ENCODE assay signal across 1 cellular context in the genomic region with DNA sequence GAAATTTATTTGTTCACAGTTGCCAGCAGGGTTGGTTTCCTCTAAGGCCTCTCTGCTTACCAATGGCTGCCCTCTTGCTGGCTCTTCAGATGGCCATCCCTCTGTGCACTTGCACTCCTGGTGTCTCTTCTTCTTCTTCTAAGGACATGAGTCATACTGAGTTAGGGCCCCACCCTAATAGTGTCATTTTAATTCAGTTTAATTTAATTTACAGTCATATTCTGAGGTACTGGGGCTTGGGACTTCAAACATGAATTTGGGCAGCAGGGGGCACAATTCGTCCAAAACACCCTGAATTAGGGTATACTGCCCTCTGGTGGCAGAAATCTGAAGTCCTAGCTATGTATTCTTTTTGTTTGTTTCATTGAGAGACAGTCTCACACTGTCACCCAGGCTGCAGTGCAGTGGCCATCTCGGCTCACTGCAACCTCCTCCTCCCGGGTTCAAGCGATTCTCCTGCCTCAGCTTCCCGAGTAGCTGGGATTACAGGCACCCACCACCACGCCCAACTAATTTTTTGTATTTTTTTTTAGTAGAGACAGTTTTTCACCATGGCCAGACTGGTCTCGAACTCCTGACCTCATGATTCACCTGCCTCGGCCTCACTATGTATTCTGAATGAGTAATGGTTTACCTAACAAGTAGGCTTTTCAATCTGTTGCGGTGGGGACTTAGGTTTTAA.
A peak's percentile ranks its signal among the peaks of the same experiment; 100 is the strongest.
TF ChIP-seq lines count a peak whose summit lies in the region.

No MANE protein-coding gene starts in this region.

TF ChIP-seq in GM12878, 131 proteins besides CTCF, POLR2A, EP300 and RAD21 (continued from another document):
- TF ChIP-seq, protein P1, sequence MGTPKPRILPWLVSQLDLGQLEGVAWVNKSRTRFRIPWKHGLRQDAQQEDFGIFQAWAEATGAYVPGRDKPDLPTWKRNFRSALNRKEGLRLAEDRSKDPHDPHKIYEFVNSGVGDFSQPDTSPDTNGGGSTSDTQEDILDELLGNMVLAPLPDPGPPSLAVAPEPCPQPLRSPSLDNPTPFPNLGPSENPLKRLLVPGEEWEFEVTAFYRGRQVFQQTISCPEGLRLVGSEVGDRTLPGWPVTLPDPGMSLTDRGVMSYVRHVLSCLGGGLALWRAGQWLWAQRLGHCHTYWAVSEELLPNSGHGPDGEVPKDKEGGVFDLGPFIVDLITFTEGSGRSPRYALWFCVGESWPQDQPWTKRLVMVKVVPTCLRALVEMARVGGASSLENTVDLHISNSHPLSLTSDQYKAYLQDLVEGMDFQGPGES (IDR thresholded peaks at IDR 0.05) = peak; percentile 44; the same call in 1 of the 2 replicates
- TF ChIP-seq BRCA1 (IDR thresholded peaks at IDR 0.05; ENCODE audit: low read depth, low read length) (no peak), ELK1 (IDR thresholded peaks at IDR 0.05; ENCODE audit: low read depth, low read length) (no peak), ZNF592 (IDR thresholded peaks at IDR 0.05) (peak; percentile 91), RB1 (IDR thresholded peaks at IDR 0.05; ENCODE audit: borderline replicate concordance) (peak; percentile 72; the same call in 1 of the 2 replicates), EGR1 (IDR thresholded peaks at IDR 0.05; ENCODE audit: borderline replicate concordance in 1 of 2, low read depth in 2 of 2, low read length in 2 of 2) (no peak), JUNB (IDR thresholded peaks at IDR 0.05) (no peak), BMI1 (IDR thresholded peaks at IDR 0.05; ENCODE audit: borderline replicate concordance) (no peak), RAD51 (IDR thresholded peaks at IDR 0.05) (no peak), SKIL (IDR thresholded peaks at IDR 0.05; ENCODE audit: low read depth, poor library complexity, severe bottlenecking) (peak; percentile 32), NR2C2 (IDR thresholded peaks at IDR 0.05; ENCODE audit: borderline replicate concordance, control insufficient read depth, insufficient read length, low read depth) (no peak), MAX (IDR thresholded peaks at IDR 0.05; ENCODE audit: low read depth, low read length) (no peak), POLR2AphosphoS2 (IDR thresholded peaks at IDR 0.05; ENCODE audit: low read depth, low read length) (no peak), IKZF1 (conservative IDR thresholded peaks at IDR 0.05) (no peak), ZNF24 (IDR thresholded peaks at IDR 0.05) (no peak), MEF2B (IDR thresholded peaks at IDR 0.05; ENCODE audit: partially characterized antibody, poor library complexity, severe bottlenecking) (no peak), NFYA (IDR thresholded peaks at IDR 0.05; ENCODE audit: borderline replicate concordance, low read depth, low read length) (no peak), NBN (IDR thresholded peaks at IDR 0.05) (0 out of 2 replicates have a peak, but pooled peaks have one; percentile 39), WRNIP1 (IDR thresholded peaks at IDR 0.05; ENCODE audit: borderline replicate concordance, low read depth, low read length) (no peak), PRDM15 (CRISPR knock-in tag; IDR thresholded peaks at IDR 0.05) (no peak), SMC3 (IDR thresholded peaks at IDR 0.05; ENCODE audit: borderline replicate concordance, low read length) (peak; percentile 80)
- TF ChIP-seq, protein P2, sequence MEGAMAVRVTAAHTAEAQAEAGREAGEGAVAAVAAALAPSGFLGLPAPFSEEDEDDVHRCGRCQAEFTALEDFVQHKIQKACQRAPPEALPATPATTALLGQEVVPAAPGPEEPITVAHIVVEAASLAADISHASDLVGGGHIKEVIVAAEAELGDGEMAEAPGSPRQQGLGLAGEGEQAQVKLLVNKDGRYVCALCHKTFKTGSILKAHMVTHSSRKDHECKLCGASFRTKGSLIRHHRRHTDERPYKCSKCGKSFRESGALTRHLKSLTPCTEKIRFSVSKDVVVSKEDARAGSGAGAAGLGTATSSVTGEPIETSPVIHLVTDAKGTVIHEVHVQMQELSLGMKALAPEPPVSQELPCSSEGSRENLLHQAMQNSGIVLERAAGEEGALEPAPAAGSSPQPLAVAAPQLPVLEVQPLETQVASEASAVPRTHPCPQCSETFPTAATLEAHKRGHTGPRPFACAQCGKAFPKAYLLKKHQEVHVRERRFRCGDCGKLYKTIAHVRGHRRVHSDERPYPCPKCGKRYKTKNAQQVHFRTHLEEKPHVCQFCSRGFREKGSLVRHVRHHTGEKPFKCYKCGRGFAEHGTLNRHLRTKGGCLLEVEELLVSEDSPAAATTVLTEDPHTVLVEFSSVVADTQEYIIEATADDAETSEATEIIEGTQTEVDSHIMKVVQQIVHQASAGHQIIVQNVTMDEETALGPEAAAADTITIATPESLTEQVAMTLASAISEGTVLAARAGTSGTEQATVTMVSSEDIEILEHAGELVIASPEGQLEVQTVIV (IDR thresholded peaks at IDR 0.05; ENCODE audit: borderline replicate concordance, partially characterized antibody) = no peak
- TF ChIP-seq, protein P3, sequence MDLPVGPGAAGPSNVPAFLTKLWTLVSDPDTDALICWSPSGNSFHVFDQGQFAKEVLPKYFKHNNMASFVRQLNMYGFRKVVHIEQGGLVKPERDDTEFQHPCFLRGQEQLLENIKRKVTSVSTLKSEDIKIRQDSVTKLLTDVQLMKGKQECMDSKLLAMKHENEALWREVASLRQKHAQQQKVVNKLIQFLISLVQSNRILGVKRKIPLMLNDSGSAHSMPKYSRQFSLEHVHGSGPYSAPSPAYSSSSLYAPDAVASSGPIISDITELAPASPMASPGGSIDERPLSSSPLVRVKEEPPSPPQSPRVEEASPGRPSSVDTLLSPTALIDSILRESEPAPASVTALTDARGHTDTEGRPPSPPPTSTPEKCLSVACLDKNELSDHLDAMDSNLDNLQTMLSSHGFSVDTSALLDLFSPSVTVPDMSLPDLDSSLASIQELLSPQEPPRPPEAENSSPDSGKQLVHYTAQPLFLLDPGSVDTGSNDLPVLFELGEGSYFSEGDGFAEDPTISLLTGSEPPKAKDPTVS (IDR thresholded peaks at IDR 0.05; ENCODE audit: low read depth, low read length) = no peak
- TF ChIP-seq, protein P4, sequence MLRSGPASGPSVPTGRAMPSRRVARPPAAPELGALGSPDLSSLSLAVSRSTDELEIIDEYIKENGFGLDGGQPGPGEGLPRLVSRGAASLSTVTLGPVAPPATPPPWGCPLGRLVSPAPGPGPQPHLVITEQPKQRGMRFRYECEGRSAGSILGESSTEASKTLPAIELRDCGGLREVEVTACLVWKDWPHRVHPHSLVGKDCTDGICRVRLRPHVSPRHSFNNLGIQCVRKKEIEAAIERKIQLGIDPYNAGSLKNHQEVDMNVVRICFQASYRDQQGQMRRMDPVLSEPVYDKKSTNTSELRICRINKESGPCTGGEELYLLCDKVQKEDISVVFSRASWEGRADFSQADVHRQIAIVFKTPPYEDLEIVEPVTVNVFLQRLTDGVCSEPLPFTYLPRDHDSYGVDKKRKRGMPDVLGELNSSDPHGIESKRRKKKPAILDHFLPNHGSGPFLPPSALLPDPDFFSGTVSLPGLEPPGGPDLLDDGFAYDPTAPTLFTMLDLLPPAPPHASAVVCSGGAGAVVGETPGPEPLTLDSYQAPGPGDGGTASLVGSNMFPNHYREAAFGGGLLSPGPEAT (IDR thresholded peaks at IDR 0.05; ENCODE audit: low read depth) = no peak
